ENCODE assay signal across 21 cellular contexts in the genomic region with DNA sequence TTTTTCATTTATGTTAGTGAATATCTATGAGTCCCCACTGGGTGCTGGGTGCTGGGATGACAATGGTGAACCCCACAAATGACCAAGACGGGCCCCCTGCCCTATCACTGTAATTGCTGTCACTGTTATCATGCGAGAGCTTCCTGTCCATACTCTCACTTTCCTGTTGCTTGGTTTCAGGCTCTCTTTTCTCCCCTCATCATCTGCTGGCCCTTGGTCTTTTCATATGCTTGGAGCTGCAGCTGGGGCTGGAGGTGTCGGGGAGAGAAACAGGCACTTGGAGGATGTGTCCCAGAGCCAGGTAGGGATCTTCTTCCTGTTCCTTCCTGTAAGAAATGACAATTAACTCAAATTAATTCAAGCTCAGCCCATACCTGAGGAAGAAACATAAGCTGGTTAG.
"Had no signal": no experiment of that assay in that cellular context is flagged by ENCODE, and none has a peak within 500 bp of the region (broad histone marks: within the 10 kb centered on the region; RNA-seq: fewer than 3 reads in every experiment).

No MANE protein-coding gene starts in this region.

- ATAC-seq: activated T-cell treated with anti-CD3 and anti-CD28 coated beads, Interleukin-2, amount 50 U/mL, for 72 hours; T-helper 17 cell had no signal

- H3K27ac Mint-ChIP-seq: activated B cell treated with CpG ODN at 0.5 μM for 24 hours; activated CD4-positive, alpha-beta memory T cell treated with anti-CD3 and anti-CD28 coated beads for 36 hours; activated CD4-positive, alpha-beta T cell treated with anti-CD3 and anti-CD28 coated beads, Interleukin-2, amount 10 ng/mL, durations not matched to agents 7 days and 5 days; activated naive CD4-positive, alpha-beta T cell treated with anti-CD3 and anti-CD28 coated beads, Interleukin-2, amount 10 ng/mL, durations not matched to agents 7 days and 5 days; activated naive CD8-positive, alpha-beta T cell treated with anti-CD3 and anti-CD28 coated beads for 36 hours; activated T-cell treated with anti-CD3 and anti-CD28 coated beads, Interleukin-2, amount 50 U/mL, for 72 hours; activated T-helper 2 cell treated with anti-CD3 and anti-CD28 coated beads, Interferon-gamma antibody, Interleukin-2, Interleukin-4, amounts not matched to agents 10 μg/mL and 5 μg/mL and 100 μg/mL, durations not matched to agents 14 hours and 24 hours and 36 hours; T-helper 17 cell had no signal

- H3K9me3 Mint-ChIP-seq: activated CD4-positive, alpha-beta T cell treated with anti-CD3 and anti-CD28 coated beads, Interleukin-2, amount 10 ng/mL, durations not matched to agents 7 days and 5 days; activated T-helper 2 cell treated with anti-CD3 and anti-CD28 coated beads, Interferon-gamma antibody, Interleukin-2, Interleukin-4, amounts not matched to agents 10 μg/mL and 5 μg/mL and 100 μg/mL, durations not matched to agents 14 hours and 24 hours and 36 hours had no signal

- H3K36me3 ChIP-seq: brain microvascular endothelial cell had no signal

- DNase-seq: activated B cell treated with CpG ODN at 0.5 μM for 24 hours; activated CD4-positive, alpha-beta memory T cell treated with anti-CD3 and anti-CD28 coated beads for 36 hours; activated CD4-positive, alpha-beta T cell treated with anti-CD3 and anti-CD28 coated beads for 1 hour; activated CD4-positive, alpha-beta T cell treated with anti-CD3 and anti-CD28 coated beads, Interleukin-2, amount 10 ng/mL, durations not matched to agents 7 days and 5 days; activated CD8-positive, alpha-beta memory T cell treated with anti-CD3 and anti-CD28 coated beads, Interleukin-2, amount 50 U/mL, for 4 hours; activated gamma-delta T cell treated with Interleukin-2 at 50 U/mL for 16 hours; activated naive CD4-positive, alpha-beta T cell treated with anti-CD3 and anti-CD28 coated beads, Interleukin-2, amount 10 ng/mL, durations not matched to agents 7 days and 5 days; activated naive CD8-positive, alpha-beta T cell treated with anti-CD3 and anti-CD28 coated beads for 36 hours; activated T-cell treated with anti-CD3 and anti-CD28 coated beads, Interleukin-2, amount 50 U/mL, for 72 hours; brain microvascular endothelial cell; caudate nucleus; NCI-H1092; NCI-H1417; NCI-H2029; NCI-H446; NCI-H524; SIG-M5; T-helper 17 cell; T-helper 9 cell had no signal

- H3K27me3 ChIP-seq: brain microvascular endothelial cell had no signal

- H3K27ac ChIP-seq: brain microvascular endothelial cell, KMS-11 had no signal

- H3K27me3 Mint-ChIP-seq: activated B cell treated with CpG ODN at 0.5 μM for 24 hours; activated naive CD4-positive, alpha-beta T cell treated with anti-CD3 and anti-CD28 coated beads, Interleukin-2, amount 10 ng/mL, durations not matched to agents 7 days and 5 days had no signal

- H3K4me1 Mint-ChIP-seq: activated B cell treated with CpG ODN at 0.5 μM for 24 hours; activated CD4-positive, alpha-beta T cell treated with anti-CD3 and anti-CD28 coated beads, Interleukin-2, amount 10 ng/mL, durations not matched to agents 7 days and 5 days; activated naive CD4-positive, alpha-beta T cell treated with anti-CD3 and anti-CD28 coated beads, Interleukin-2, amount 10 ng/mL, durations not matched to agents 7 days and 5 days; activated naive CD8-positive, alpha-beta T cell treated with anti-CD3 and anti-CD28 coated beads for 36 hours; T-helper 17 cell had no signal

- H3K36me3 Mint-ChIP-seq: activated CD4-positive, alpha-beta memory T cell treated with anti-CD3 and anti-CD28 coated beads for 36 hours; activated naive CD4-positive, alpha-beta T cell treated with anti-CD3 and anti-CD28 coated beads, Interleukin-2, amount 10 ng/mL, durations not matched to agents 7 days and 5 days; activated naive CD8-positive, alpha-beta T cell treated with anti-CD3 and anti-CD28 coated beads for 36 hours had no signal

- H3K9ac ChIP-seq: KMS-11 had no signal

- H3K4me3 Mint-ChIP-seq: activated B cell treated with CpG ODN at 0.5 μM for 24 hours; activated CD4-positive, alpha-beta memory T cell treated with anti-CD3 and anti-CD28 coated beads for 36 hours; activated CD4-positive, alpha-beta T cell treated with anti-CD3 and anti-CD28 coated beads, Interleukin-2, amount 10 ng/mL, durations not matched to agents 7 days and 5 days; activated naive CD4-positive, alpha-beta T cell treated with anti-CD3 and anti-CD28 coated beads, Interleukin-2, amount 10 ng/mL, durations not matched to agents 7 days and 5 days; activated naive CD8-positive, alpha-beta T cell treated with anti-CD3 and anti-CD28 coated beads for 36 hours; activated T-cell treated with anti-CD3 and anti-CD28 coated beads, Interleukin-2, amount 50 U/mL, for 72 hours; T-helper 17 cell had no signal
